In genomic region chr3:71010731-71011455, GRCh38 we compare ENCODE assay signal across 8 cellular contexts.
DNase-seq lines count a peak whose midpoint lies in the region; ATAC-seq and FAIRE-seq lines count a peak whose summit lies in the region.

No MANE protein-coding gene starts in this region.

- DNase-seq in GM19239 (ENCODE audit: insufficient read length, low spot score), result peak; percentile 29
- peak; percentile 54 for DNase-seq in activated CD8-positive, alpha-beta memory T cell treated with anti-CD3 and anti-CD28 coated beads, Interleukin-2, amount 50 U/mL, for 24 hours (ENCODE audit: extremely low read depth)
- peak; percentile 70 for DNase-seq in naive B cell
- DNase-seq in HPDE6-E6E7 (ENCODE audit: extremely low spot score), result no peak
- DNase-seq in NCI-H1694 treated with DMSO at 0.1 percent for 48 hours (lab: John Stamatoyannopoulos, UW), result no peak
- no peak for DNase-seq in GM03348 (ENCODE audit: low spot score)
- DNase-seq in occipital lobe (lab: John Stamatoyannopoulos, UW), result no peak

- peaks cover 0 to 12% (median 0%) of the 10 kb centered on the region in 7 donors for H3K9me3 Mint-ChIP-seq in naive B cell

- peak; percentile 94 for FAIRE-seq in GM19239 (lab: Jason Lieb, UNC)

- H3K27ac Mint-ChIP-seq in naive B cell, result peak overlapping the region; percentile 95 to 98 (median 97)

- H3K4me3 Mint-ChIP-seq in naive B cell, result peak overlapping the region; percentile 9 to 84 (median 62)

- H3K4me1 Mint-ChIP-seq in naive B cell, result peaks cover 29 to 71% (median 48%) of the 10 kb centered on the region in 3 donors

- ATAC-seq in HG03280 (IDR thresholded peaks at IDR 0.05; ENCODE audit: unreplicated experiment), result peak; percentile 39
- peak; percentile 65 to 68 for ATAC-seq in naive B cell (ENCODE audit: low read depth in 2 of 2)

- H3K27me3 Mint-ChIP-seq in naive B cell, result no peaks in the 10 kb centered on the region

- peaks cover 7% of the 10 kb centered on the region in 2 donors for H3K36me3 Mint-ChIP-seq in naive B cell

Comparison
In these comparisons a context has a peak if more than half of its experiments do, and no peak if none do; other contexts are left out.
1. DNase-seq: peak in GM19239 (single experiment), activated CD8-positive, alpha-beta memory T cell treated with anti-CD3 and anti-CD28 coated beads, Interleukin-2, amount 50 U/mL, for 24 hours (single experiment) and naive B cell (single experiment); none in HPDE6-E6E7 (single experiment), NCI-H1694 treated with DMSO at 0.1 percent for 48 hours (single experiment), GM03348 (single experiment) and occipital lobe (single experiment).